In genomic region chr1:1326075-1326605, GRCh38 we compare ENCODE assay signal across 12 cellular contexts. TPM values are rescaled to one million over a fixed set of nuclear protein-coding genes. Genes with fewer than 3 reads are reported as not detected.
A peak's percentile ranks its signal among the peaks of the same experiment; 100 is the strongest.
DNase-seq lines count a peak whose midpoint lies in the region; ATAC-seq, FAIRE-seq and TF ChIP-seq lines count a peak whose summit lies in the region.
"Had no signal": no experiment of that assay in that cellular context is flagged by ENCODE, and none has a peak within 500 bp of the region (broad histone marks: within the 10 kb centered on the region; RNA-seq: fewer than 3 reads in every experiment).

No MANE protein-coding gene starts in this region.

- H3K36me3 ChIP-seq in CD4-positive, alpha-beta memory T cell (ENCODE audit: insufficient read depth, low read length) = peaks cover 2% of the 10 kb centered on the region
- H3K36me3 ChIP-seq in MG63 (peaks cover 2% of the 10 kb centered on the region), bronchial epithelial cell (ENCODE audit: control insufficient read depth, insufficient read depth, low read length) (peaks cover 13% of the 10 kb centered on the region), testis (ENCODE audit: low read depth, missing control alignments) (no peaks in the 10 kb centered on the region)

- H3K27me3 ChIP-seq in CD4-positive, alpha-beta memory T cell (ENCODE audit: insufficient read depth, low read length) = no peaks in the 10 kb centered on the region
- H3K27me3 ChIP-seq in MG63 = no peaks in the 10 kb centered on the region
- no peaks in the 10 kb centered on the region for H3K27me3 ChIP-seq in bronchial epithelial cell (ENCODE audit: control insufficient read depth, insufficient read depth, low read length)
- no peaks in the 10 kb centered on the region for H3K27me3 ChIP-seq in testis

- peaks cover 41% of the 10 kb centered on the region for H3K4me1 ChIP-seq in CD4-positive, alpha-beta memory T cell (ENCODE audit: insufficient read depth, low read length)
- H3K4me1 ChIP-seq in testis = peaks cover 22% of the 10 kb centered on the region

- peak overlapping the region; percentile 55 to 84 (median 75) for H3K27ac Mint-ChIP-seq in CD4-positive, alpha-beta memory T cell
- H3K27ac Mint-ChIP-seq in nephron = no peak overlapping the region

- intact Hi-C loops in CD4-positive, alpha-beta memory T cell (cut with micrococcal nuclease) = loop anchor here (1.0 kb wide), 1 partner anchor 17 kb away; no protein-coding TSS in a partner anchor
- intact Hi-C loops in testis (cut with DNase I; ENCODE audit: low total_unique reads) = no loop called here

- peak overlapping the region; percentile 57 to 84 (median 76) for H3K4me3 Mint-ChIP-seq in CD4-positive, alpha-beta memory T cell
- H3K4me3 Mint-ChIP-seq in nephron = peak overlapping the region; percentile 77 to 79 (median 77)

- no peak for TF ChIP-seq CTCF in bronchial epithelial cell (IDR thresholded peaks at IDR 0.05; ENCODE audit: insufficient read depth, low read length, severe bottlenecking)
- TF ChIP-seq CTCF in nephron (IDR thresholded peaks at IDR 0.05; ENCODE audit: unreplicated experiment in 3 of 3) = no peak
- no peak for TF ChIP-seq CTCF in testis (IDR thresholded peaks at IDR 0.05)

- ATAC-seq in HG02759 (IDR thresholded peaks at IDR 0.05; ENCODE audit: unreplicated experiment) = no peak
- ATAC-seq in HG03520 (IDR thresholded peaks at IDR 0.05; ENCODE audit: unreplicated experiment) = no peak

- WGBS in testis, 2 donors = 79 to 81% methylated on average over 8 of the region's 8 CpGs

- CTCF ChIA-PET in CD4-positive, alpha-beta memory T cell (lab: Charles Lee; ENCODE audit: partially characterized antibody) = interaction anchor here (1.4 kb wide), 1 partner anchor 47 kb away, joined by 4 read pairs; no protein-coding TSS in a partner anchor

- FAIRE-seq in bronchial epithelial cell (lab: Jason Lieb, UNC) = no peak
- FAIRE-seq: endothelial cell of umbilical vein had no signal

- H3K9me3 Mint-ChIP-seq in CD4-positive, alpha-beta memory T cell = peaks cover 0 to 2% (median 0%) of the 10 kb centered on the region in 8 donors
- no peaks in the 10 kb centered on the region for H3K9me3 Mint-ChIP-seq in nephron

- peaks cover 12 to 49% (median 32%) of the 10 kb centered on the region in 4 donors for H3K4me1 Mint-ChIP-seq in CD4-positive, alpha-beta memory T cell
- H3K4me1 Mint-ChIP-seq in nephron = peaks cover 21% of the 10 kb centered on the region

- H3K36me3 Mint-ChIP-seq in CD4-positive, alpha-beta memory T cell = peaks cover 0 to 4% of the 10 kb centered on the region in 2 donors
- H3K36me3 Mint-ChIP-seq in nephron (ENCODE audit: low read depth) = peaks cover 4% of the 10 kb centered on the region

- POLR2A ChIA-PET in CD4-positive, alpha-beta memory T cell (lab: Charles Lee; ENCODE audit: partially characterized antibody) = interaction anchor here (1.0 to 1.8 kb wide), 3 partner anchors 16 to 73 kb away, joined by 3 to 14 read pairs (median 3); partner anchors contain the start of genes CCNL2 and PUSL1

- peak overlapping the region; percentile 89 for H3K27ac ChIP-seq in CD4-positive, alpha-beta memory T cell (ENCODE audit: low read depth, low read length)
- H3K27ac ChIP-seq in testis = no peak overlapping the region

- H3K9me3 ChIP-seq in CD4-positive, alpha-beta memory T cell (ENCODE audit: control insufficient read depth in 1 of 2, low read length in 2 of 2) = no peaks in the 10 kb centered on the region
- H3K9me3 ChIP-seq in MG63 = no peaks in the 10 kb centered on the region
- H3K9me3 ChIP-seq in testis = no peaks in the 10 kb centered on the region
- H3K9me3 ChIP-seq: mucosa of descending colon had no signal

- H3K4me3 ChIP-seq in CD4-positive, alpha-beta memory T cell (ENCODE audit: low read length in 2 of 2) = no peak overlapping the region
- peak overlapping the region; percentile 99; the same call in 1 of the 2 replicates for H3K4me3 ChIP-seq in MG63
- peak overlapping the region; percentile 99 for H3K4me3 ChIP-seq in bronchial epithelial cell (ENCODE audit: low read depth, low read length)
- no peak overlapping the region for H3K4me3 ChIP-seq in testis

- DNase-seq in CD4-positive, alpha-beta memory T cell = no peak
- no peak for DNase-seq in MG63
- no peak for DNase-seq in bronchial epithelial cell (ENCODE audit: low read depth)
- no peak for DNase-seq in testis
- no peak for DNase-seq in HK-2 (ENCODE audit: unreplicated experiment)
- DNase-seq: activated CD8-positive, alpha-beta memory T cell treated with anti-CD3 and anti-CD28 coated beads for 24 hours; mucosa of descending colon; NCI-H526 had no signal

- H3K27me3 Mint-ChIP-seq in CD4-positive, alpha-beta memory T cell = no peaks in the 10 kb centered on the region
- no peaks in the 10 kb centered on the region for H3K27me3 Mint-ChIP-seq in nephron (ENCODE audit: low read depth)

- no peak for TF ChIP-seq POLR2A in testis (IDR thresholded peaks at IDR 0.05)

RNA-seq across cellular contexts. Expression of gene CPTP, which starts 1.5 kb away (rescaled TPM):
- total RNA-seq in CD4-positive, alpha-beta memory T cell = 10 to 100 TPM; 25.0 to 28.3 TPM
- polyA plus RNA-seq in CD4-positive, alpha-beta memory T cell = 10 to 100 TPM; 15.4 to 26.8 TPM
- total RNA-seq in MG63 (2014; rRNA removed; shearing (Covaris generic); ENCODE audit: low replicate concordance) = 18.1 and 31.1 TPM in 2 replicates
- total RNA-seq in bronchial epithelial cell = 10.8 and 20.2 TPM in 2 replicates
- 10 to 100 TPM; 64.4 to 82.3 TPM for total RNA-seq in testis
- 129 TPM for polyA plus RNA-seq in testis (ENCODE audit: insufficient read depth, low read depth, low replicate concordance)

RNA-seq across cellular contexts. Expression of gene INTS11, which starts 1.7 kb away (rescaled TPM):
- total RNA-seq in CD4-positive, alpha-beta memory T cell = 100 to 1,000 TPM; 163 to 173 TPM
- polyA plus RNA-seq in CD4-positive, alpha-beta memory T cell = 10 to 100 TPM; 68.3 to 71.3 TPM
- total RNA-seq in MG63 (2014; rRNA removed; shearing (Covaris generic); ENCODE audit: low replicate concordance) = 55.9 and 70.5 TPM in 2 replicates
- total RNA-seq in bronchial epithelial cell (64.9 and 66.3 TPM in 2 replicates), testis (100 to 1,000 TPM; 220 to 232 TPM)
- 213 TPM for polyA plus RNA-seq in testis (ENCODE audit: insufficient read depth, low read depth, low replicate concordance)

RNA-seq across cellular contexts. Expression of gene TAS1R3, which starts 4.9 kb away (rescaled TPM):
- 1 to 10 TPM; 1.5 TPM for total RNA-seq in CD4-positive, alpha-beta memory T cell
- polyA plus RNA-seq in CD4-positive, alpha-beta memory T cell = under 1 TPM in 1 of 2 donors, not detected in 1; 0.47 TPM
- not detected in 2 replicates for total RNA-seq in MG63 (2014; rRNA removed; shearing (Covaris generic); ENCODE audit: low replicate concordance)
- 0.26 and 0.38 TPM in 2 replicates for total RNA-seq in bronchial epithelial cell
- total RNA-seq in testis = 1 to 10 TPM; 1.5 TPM
- 0.66 TPM for polyA plus RNA-seq in testis (ENCODE audit: insufficient read depth, low read depth, low replicate concordance)

RNA-seq across cellular contexts. Expression of gene PUSL1, which starts 17.7 kb away (rescaled TPM):
- total RNA-seq in CD4-positive, alpha-beta memory T cell = 10 to 100 TPM; 24.1 to 27.9 TPM
- 10 to 100 TPM; 15.4 to 16.7 TPM for polyA plus RNA-seq in CD4-positive, alpha-beta memory T cell
- 46.7 and 53.3 TPM in 2 replicates for total RNA-seq in MG63 (2014; rRNA removed; shearing (Covaris generic); ENCODE audit: low replicate concordance)
- total RNA-seq in bronchial epithelial cell (15.6 and 20.8 TPM in 2 replicates), testis (10 to 100 TPM; 35.4 to 39.0 TPM)
- polyA plus RNA-seq in testis (ENCODE audit: insufficient read depth, low read depth, low replicate concordance) = 12.4 TPM

RNA-seq across cellular contexts. Expression of gene ACAP3, which starts 18.4 kb away (rescaled TPM):
- total RNA-seq in CD4-positive, alpha-beta memory T cell = 10 to 100 TPM; 59.7 to 65.6 TPM
- 1 to 10 TPM; 5.4 to 6.9 TPM for polyA plus RNA-seq in CD4-positive, alpha-beta memory T cell
- 20.0 and 24.2 TPM in 2 replicates for total RNA-seq in MG63 (2014; rRNA removed; shearing (Covaris generic); ENCODE audit: low replicate concordance)
- total RNA-seq in bronchial epithelial cell (34.0 and 36.4 TPM in 2 replicates), testis (10 to 100 TPM; 53.0 to 62.7 TPM)
- 16.8 TPM for polyA plus RNA-seq in testis (ENCODE audit: insufficient read depth, low read depth, low replicate concordance)

Comparison
In these comparisons a context has a peak if more than half of its experiments do, and no peak if none do; other contexts are left out.
1. H3K4me3 ChIP-seq: peak in MG63 (single experiment) and bronchial epithelial cell (single experiment); none in CD4-positive, alpha-beta memory T cell (0 of 2) and testis (0 of 2).
2. H3K27ac Mint-ChIP-seq: peak in CD4-positive, alpha-beta memory T cell (7 of 7); none in nephron (0 of 3).